ENCODE assay signal across 1 cellular context in genomic region chr6:11018225-11018624, GRCh38.
TF ChIP-seq lines count a peak whose summit lies in the region.

No MANE protein-coding gene starts in this region.

TF ChIP-seq in K562, 482 proteins besides CTCF, POLR2A, EP300 and RAD21 (continued from another document):
- TF ChIP-seq CEBPG (CRISPR knock-in tag; IDR thresholded peaks at IDR 0.05), result peak; percentile 71
- peak; percentile 97 to 98 for TF ChIP-seq CEBPG (tag; conservative IDR thresholded peaks at IDR 0.05 in 1 of 2, IDR thresholded peaks at IDR 0.05 in 1 of 2)
- TF ChIP-seq ZNF518B (CRISPR knock-in tag; IDR thresholded peaks at IDR 0.05), result no peak
- TF ChIP-seq, protein P1, sequence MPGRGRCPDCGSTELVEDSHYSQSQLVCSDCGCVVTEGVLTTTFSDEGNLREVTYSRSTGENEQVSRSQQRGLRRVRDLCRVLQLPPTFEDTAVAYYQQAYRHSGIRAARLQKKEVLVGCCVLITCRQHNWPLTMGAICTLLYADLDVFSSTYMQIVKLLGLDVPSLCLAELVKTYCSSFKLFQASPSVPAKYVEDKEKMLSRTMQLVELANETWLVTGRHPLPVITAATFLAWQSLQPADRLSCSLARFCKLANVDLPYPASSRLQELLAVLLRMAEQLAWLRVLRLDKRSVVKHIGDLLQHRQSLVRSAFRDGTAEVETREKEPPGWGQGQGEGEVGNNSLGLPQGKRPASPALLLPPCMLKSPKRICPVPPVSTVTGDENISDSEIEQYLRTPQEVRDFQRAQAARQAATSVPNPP (IDR thresholded peaks at IDR 0.05; ENCODE audit: borderline replicate concordance, insufficient read depth, insufficient read length), result no peak
- no peak for TF ChIP-seq ZNF23 (CRISPR knock-in tag; IDR thresholded peaks at IDR 0.05)
- TF ChIP-seq, protein P2, sequence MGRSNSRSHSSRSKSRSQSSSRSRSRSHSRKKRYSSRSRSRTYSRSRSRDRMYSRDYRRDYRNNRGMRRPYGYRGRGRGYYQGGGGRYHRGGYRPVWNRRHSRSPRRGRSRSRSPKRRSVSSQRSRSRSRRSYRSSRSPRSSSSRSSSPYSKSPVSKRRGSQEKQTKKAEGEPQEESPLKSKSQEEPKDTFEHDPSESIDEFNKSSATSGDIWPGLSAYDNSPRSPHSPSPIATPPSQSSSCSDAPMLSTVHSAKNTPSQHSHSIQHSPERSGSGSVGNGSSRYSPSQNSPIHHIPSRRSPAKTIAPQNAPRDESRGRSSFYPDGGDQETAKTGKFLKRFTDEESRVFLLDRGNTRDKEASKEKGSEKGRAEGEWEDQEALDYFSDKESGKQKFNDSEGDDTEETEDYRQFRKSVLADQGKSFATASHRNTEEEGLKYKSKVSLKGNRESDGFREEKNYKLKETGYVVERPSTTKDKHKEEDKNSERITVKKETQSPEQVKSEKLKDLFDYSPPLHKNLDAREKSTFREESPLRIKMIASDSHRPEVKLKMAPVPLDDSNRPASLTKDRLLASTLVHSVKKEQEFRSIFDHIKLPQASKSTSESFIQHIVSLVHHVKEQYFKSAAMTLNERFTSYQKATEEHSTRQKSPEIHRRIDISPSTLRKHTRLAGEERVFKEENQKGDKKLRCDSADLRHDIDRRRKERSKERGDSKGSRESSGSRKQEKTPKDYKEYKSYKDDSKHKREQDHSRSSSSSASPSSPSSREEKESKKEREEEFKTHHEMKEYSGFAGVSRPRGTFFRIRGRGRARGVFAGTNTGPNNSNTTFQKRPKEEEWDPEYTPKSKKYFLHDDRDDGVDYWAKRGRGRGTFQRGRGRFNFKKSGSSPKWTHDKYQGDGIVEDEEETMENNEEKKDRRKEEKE (IDR thresholded peaks at IDR 0.05; ENCODE audit: borderline replicate concordance in 1 of 2, control insufficient read depth in 1 of 2, low read depth in 2 of 2, low read length in 1 of 2), result no peak
- no peak for TF ChIP-seq TAF15 (IDR thresholded peaks at IDR 0.05; ENCODE audit: low read depth, low read length)
- TF ChIP-seq SPI1 (IDR thresholded peaks at IDR 0.05; ENCODE audit: borderline replicate concordance, low read depth, low read length), result no peak
- TF ChIP-seq STAT5B (CRISPR knock-in tag; IDR thresholded peaks at IDR 0.05), result no peak
- TF ChIP-seq MED1 (CRISPR knock-in tag; IDR thresholded peaks at IDR 0.05; ENCODE audit: borderline replicate concordance), result no peak
- no peak for TF ChIP-seq HOXB6 (CRISPR knock-in tag; IDR thresholded peaks at IDR 0.05; ENCODE audit: borderline replicate concordance)
- TF ChIP-seq CBX8 (IDR thresholded peaks at IDR 0.05; ENCODE audit: borderline replicate concordance, extremely low read depth, low read depth, low read length, poor library complexity, severe bottlenecking), result no peak
- TF ChIP-seq NR4A1 (CRISPR knock-in tag; IDR thresholded peaks at IDR 0.05), result no peak
- TF ChIP-seq NR4A1 (tag; IDR thresholded peaks at IDR 0.05), result no peak
- TF ChIP-seq ESRRA (IDR thresholded peaks at IDR 0.05; ENCODE audit: borderline replicate concordance, low read depth), result no peak
